Comparison of ENCODE assay signal across 8 cellular contexts in the genomic region with DNA sequence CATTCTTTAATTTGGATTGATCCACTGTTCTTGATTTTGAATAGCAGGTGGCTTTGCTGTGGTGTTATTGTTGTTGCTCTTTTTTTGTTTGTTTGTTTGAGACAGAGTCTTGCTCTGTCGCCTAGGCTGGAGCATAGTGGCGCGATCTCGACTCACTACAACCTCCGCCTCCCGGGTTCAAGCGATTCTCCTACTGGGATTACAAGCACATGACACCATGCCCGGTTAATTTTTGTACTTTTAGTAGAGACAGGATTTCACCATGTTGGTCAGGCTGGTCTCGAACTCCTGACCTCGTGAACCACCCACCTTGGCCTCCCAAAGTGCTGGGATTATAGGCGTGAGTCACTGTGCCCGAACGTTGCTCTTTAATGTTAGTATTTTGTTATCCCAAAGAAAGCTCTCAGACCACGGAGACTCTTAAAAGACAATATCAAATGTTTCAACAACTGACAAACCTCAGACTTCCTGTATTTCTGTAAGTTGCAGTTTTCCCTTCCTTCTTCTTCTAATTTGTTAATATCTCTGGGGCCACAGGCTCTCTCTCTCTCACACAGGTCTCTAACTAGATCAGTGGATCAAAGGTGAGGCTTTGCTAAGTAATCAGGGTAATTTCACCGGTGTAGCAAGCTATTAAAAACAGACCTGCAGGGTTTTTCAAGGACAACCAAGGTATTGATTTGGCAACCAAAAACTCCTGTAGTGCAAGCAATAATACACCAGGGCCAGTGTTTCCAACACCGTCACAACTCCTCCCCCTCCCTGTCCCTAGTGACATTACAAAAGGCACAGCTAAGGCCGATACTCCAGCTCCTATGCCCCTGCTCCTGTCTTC. TPM values are rescaled to one million over a fixed set of nuclear protein-coding genes. Genes with fewer than 3 reads are reported as not detected.
DNase-seq lines count a peak whose midpoint lies in the region; ATAC-seq and TF ChIP-seq lines count a peak whose summit lies in the region.

No MANE protein-coding gene starts in this region.

- no peaks in the 10 kb centered on the region for H3K9me3 ChIP-seq in fibroblast of lung (ENCODE audit: control insufficient read depth, insufficient read depth, low read depth, low read length)
- H3K9me3 ChIP-seq in trophoblast cell (ENCODE audit: insufficient read depth, low read depth, low read length), result no peaks in the 10 kb centered on the region

- no peak for TF ChIP-seq CTCF in fibroblast of lung (conservative IDR thresholded peaks at IDR 0.05 in 1 of 2, IDR thresholded peaks at IDR 0.05 in 1 of 2; ENCODE audit: low read depth in 1 of 2, low read length in 2 of 2)

- no peaks in the 10 kb centered on the region for H3K79me2 ChIP-seq in fibroblast of lung (ENCODE audit: control insufficient read depth, insufficient read depth, low read length)
- H3K79me2 ChIP-seq in trophoblast cell (ENCODE audit: control insufficient read depth, insufficient read depth, low read length, poor library complexity), result no peaks in the 10 kb centered on the region

- H3K27me3 ChIP-seq in fibroblast of lung (ENCODE audit: control insufficient read depth, insufficient read depth, low read length), result no peaks in the 10 kb centered on the region
- H3K27me3 ChIP-seq in trophoblast cell (ENCODE audit: insufficient read depth, low read length), result no peaks in the 10 kb centered on the region

- no peak overlapping the region for H2AK5ac ChIP-seq in trophoblast cell (ENCODE audit: low read length)

- H3K4me3 ChIP-seq in fibroblast of lung (replicated peaks in 1 of 4; ENCODE audit: control extremely low read depth in 1 of 4, insufficient read depth in 1 of 4, low read depth in 3 of 4, low read length in 4 of 4) (no peak overlapping the region), trophoblast cell (ENCODE audit: low read depth, low read length) (no peak overlapping the region)

- H4K12ac ChIP-seq in trophoblast cell (ENCODE audit: low read depth, low read length), result no peak overlapping the region

- H3K18ac ChIP-seq in trophoblast cell (ENCODE audit: low read length), result no peak overlapping the region

- H2AFZ ChIP-seq in fibroblast of lung (ENCODE audit: low read length) (peak overlapping the region; percentile 37), trophoblast cell (ENCODE audit: insufficient read depth, low read length, poor library complexity) (peak overlapping the region; percentile 45)

- H4K20me1 ChIP-seq in fibroblast of lung (ENCODE audit: control insufficient read depth, extremely low read depth, insufficient read depth, low read length), result no peaks in the 10 kb centered on the region

- H3K27ac ChIP-seq in fibroblast of lung (ENCODE audit: insufficient read depth, low read length) (peak overlapping the region; percentile 29), trophoblast cell (ENCODE audit: low read depth, low read length) (peak overlapping the region; percentile 52)

- H4K8ac ChIP-seq in trophoblast cell (ENCODE audit: low read depth, low read length), result no peak overlapping the region

- H2BK120ac ChIP-seq in trophoblast cell (ENCODE audit: insufficient read depth, low read length, poor library complexity), result no peak overlapping the region

- H3K23ac ChIP-seq in trophoblast cell (ENCODE audit: low read length), result no peak overlapping the region

- no peak overlapping the region for H3K4ac ChIP-seq in trophoblast cell (ENCODE audit: low read depth, low read length)

- no peak overlapping the region for H2BK5ac ChIP-seq in trophoblast cell (ENCODE audit: low read depth, low read length, poor library complexity)

- peak; percentile 63 for ATAC-seq in GM18511 (IDR thresholded peaks at IDR 0.05; ENCODE audit: unreplicated experiment)
- peak; percentile 53 for ATAC-seq in HG02642 (IDR thresholded peaks at IDR 0.05; ENCODE audit: poor library complexity, unreplicated experiment)

- H3K36me3 ChIP-seq in fibroblast of lung (ENCODE audit: control insufficient read depth, insufficient read depth, low read length) (no peaks in the 10 kb centered on the region), trophoblast cell (ENCODE audit: control insufficient read depth in 1 of 2, insufficient read depth in 2 of 2, low read length in 2 of 2) (no peaks in the 10 kb centered on the region)

- no peak overlapping the region for H4K91ac ChIP-seq in trophoblast cell (ENCODE audit: low read depth, low read length)

- no peak overlapping the region for H3K14ac ChIP-seq in trophoblast cell (ENCODE audit: low read length)

- DNase-seq in NCI-H226 (peak; percentile 32), fibroblast of lung (ENCODE audit: low read depth in 2 of 2) (peak in 1 of 2 donors; percentile 68), trophoblast cell (peak; percentile 60 to 67), occipital lobe (lab: John Stamatoyannopoulos, UW) (no peak), superior temporal gyrus (ENCODE audit: extremely low spot score) (no peak)
- DNase-seq in activated CD8-positive, alpha-beta memory T cell treated with anti-CD3 and anti-CD28 coated beads for 24 hours, result peak; percentile 72

- peaks cover 11% of the 10 kb centered on the region for H3K4me1 ChIP-seq in fibroblast of lung (ENCODE audit: control insufficient read depth, extremely low read depth, insufficient read depth, low read length)
- H3K4me1 ChIP-seq in trophoblast cell (ENCODE audit: control insufficient read depth in 1 of 2, insufficient read depth in 2 of 2, low read length in 2 of 2), result peaks cover 0 to 5% of the 10 kb centered on the region in 2 experiments

- WGBS in trophoblast cell (ENCODE audit: extremely low coverage, insufficient coverage, insufficient read length), result no CpG with 5 or more reads among the region's 17 CpGs

- no peak overlapping the region for H2BK12ac ChIP-seq in trophoblast cell (ENCODE audit: low read length)

- H3K4me2 ChIP-seq in fibroblast of lung (ENCODE audit: extremely low read depth, insufficient read depth, low read length), result peak overlapping the region; percentile 75
- no peak overlapping the region for H3K4me2 ChIP-seq in trophoblast cell (ENCODE audit: low read length)

- H3K9ac ChIP-seq in fibroblast of lung (ENCODE audit: insufficient read depth, low read length), result no peak overlapping the region
- no peak overlapping the region for H3K9ac ChIP-seq in trophoblast cell (ENCODE audit: low read length)

- H3K79me1 ChIP-seq in trophoblast cell (ENCODE audit: low read length), result peaks cover 5% of the 10 kb centered on the region

RNA-seq across cellular contexts. Expression of gene ZNF217, which starts 48.8 kb away (rescaled TPM):
- 13.4 and 22.0 TPM in 2 replicates for total RNA-seq in fibroblast of lung
- 12.1 and 14.5 TPM in 2 replicates for polyA plus RNA-seq in fibroblast of lung
- polyA plus RNA-seq in fibroblast of lung (2012), result 11.2 and 15.3 TPM in 2 replicates
- polyA minus RNA-seq in fibroblast of lung (ENCODE audit: low replicate concordance), result 17.7 and 23.5 TPM in 2 replicates
- 45.3 and 46.1 TPM in 2 replicates for polyA plus RNA-seq in trophoblast cell (2013)
- 7.3 TPM for total RNA-seq in occipital lobe

Comparison
In these comparisons a context has a peak if more than half of its experiments do, and no peak if none do; other contexts are left out.
1. DNase-seq: peak in NCI-H226 (single experiment), activated CD8-positive, alpha-beta memory T cell treated with anti-CD3 and anti-CD28 coated beads for 24 hours (single experiment) and trophoblast cell (2 of 2); none in occipital lobe (single experiment) and superior temporal gyrus (single experiment).